In genomic region chrX:36963852-36964251, GRCh38 we compare ENCODE assay signal across 1 cellular context.
TF ChIP-seq lines count a peak whose summit lies in the region.

No MANE protein-coding gene starts in this region.

TF ChIP-seq in H1, 55 proteins besides CTCF, POLR2A, EP300 and RAD21:
- TF ChIP-seq YY1 (IDR thresholded peaks at IDR 0.05; ENCODE audit: low read depth, low read length): no peak
- no peak for TF ChIP-seq MAFK (IDR thresholded peaks at IDR 0.05; ENCODE audit: low read depth, low read length)
- TF ChIP-seq EZH2 (IDR thresholded peaks at IDR 0.05; ENCODE audit: low read depth, low read length, severe bottlenecking): no peak
- TF ChIP-seq BACH1 (IDR thresholded peaks at IDR 0.05; ENCODE audit: low read length): no peak
- no peak for TF ChIP-seq JUND (IDR thresholded peaks at IDR 0.05; ENCODE audit: low read length)
- TF ChIP-seq, protein P1, sequence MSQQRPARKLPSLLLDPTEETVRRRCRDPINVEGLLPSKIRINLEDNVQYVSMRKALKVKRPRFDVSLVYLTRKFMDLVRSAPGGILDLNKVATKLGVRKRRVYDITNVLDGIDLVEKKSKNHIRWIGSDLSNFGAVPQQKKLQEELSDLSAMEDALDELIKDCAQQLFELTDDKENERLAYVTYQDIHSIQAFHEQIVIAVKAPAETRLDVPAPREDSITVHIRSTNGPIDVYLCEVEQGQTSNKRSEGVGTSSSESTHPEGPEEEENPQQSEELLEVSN (IDR thresholded peaks at IDR 0.05): no peak
- no peak for TF ChIP-seq USF2 (IDR thresholded peaks at IDR 0.05; ENCODE audit: low read length)
- TF ChIP-seq ATF3 (IDR thresholded peaks at IDR 0.05; ENCODE audit: insufficient read depth, low read depth, low read length): no peak
- no peak for TF ChIP-seq ASH2L (IDR thresholded peaks at IDR 0.05; ENCODE audit: low read length)
- no peak for TF ChIP-seq CTBP2 (IDR thresholded peaks at IDR 0.05; ENCODE audit: borderline replicate concordance, insufficient read depth, insufficient read length, low read length)
- TF ChIP-seq RNF2 (IDR thresholded peaks at IDR 0.05; ENCODE audit: borderline replicate concordance, low read depth, low read length, missing control alignments, poor library complexity, severe bottlenecking): no peak
- no peak for TF ChIP-seq ZNF274 (IDR thresholded peaks at IDR 0.05; ENCODE audit: borderline replicate concordance, extremely low read depth, low read length)
- TF ChIP-seq, protein P2, sequence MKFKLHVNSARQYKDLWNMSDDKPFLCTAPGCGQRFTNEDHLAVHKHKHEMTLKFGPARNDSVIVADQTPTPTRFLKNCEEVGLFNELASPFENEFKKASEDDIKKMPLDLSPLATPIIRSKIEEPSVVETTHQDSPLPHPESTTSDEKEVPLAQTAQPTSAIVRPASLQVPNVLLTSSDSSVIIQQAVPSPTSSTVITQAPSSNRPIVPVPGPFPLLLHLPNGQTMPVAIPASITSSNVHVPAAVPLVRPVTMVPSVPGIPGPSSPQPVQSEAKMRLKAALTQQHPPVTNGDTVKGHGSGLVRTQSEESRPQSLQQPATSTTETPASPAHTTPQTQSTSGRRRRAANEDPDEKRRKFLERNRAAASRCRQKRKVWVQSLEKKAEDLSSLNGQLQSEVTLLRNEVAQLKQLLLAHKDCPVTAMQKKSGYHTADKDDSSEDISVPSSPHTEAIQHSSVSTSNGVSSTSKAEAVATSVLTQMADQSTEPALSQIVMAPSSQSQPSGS (IDR thresholded peaks at IDR 0.05; ENCODE audit: low read length): no peak
- TF ChIP-seq CBX5 (IDR thresholded peaks at IDR 0.05; ENCODE audit: low read depth, low read length): no peak
- TF ChIP-seq TAF7 (optimal IDR thresholded peaks at IDR 0.05; ENCODE audit: borderline replicate concordance, low read depth, low read length): no peak
- no peak for TF ChIP-seq CREB1 (IDR thresholded peaks at IDR 0.05)
- no peak for TF ChIP-seq TCF12 (IDR thresholded peaks at IDR 0.05; ENCODE audit: low read depth, low read length)
- TF ChIP-seq, protein P3, sequence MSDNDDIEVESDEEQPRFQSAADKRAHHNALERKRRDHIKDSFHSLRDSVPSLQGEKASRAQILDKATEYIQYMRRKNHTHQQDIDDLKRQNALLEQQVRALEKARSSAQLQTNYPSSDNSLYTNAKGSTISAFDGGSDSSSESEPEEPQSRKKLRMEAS (IDR thresholded peaks at IDR 0.05): no peak
